ENCODE assay signal across 7 cellular contexts in the genomic region with DNA sequence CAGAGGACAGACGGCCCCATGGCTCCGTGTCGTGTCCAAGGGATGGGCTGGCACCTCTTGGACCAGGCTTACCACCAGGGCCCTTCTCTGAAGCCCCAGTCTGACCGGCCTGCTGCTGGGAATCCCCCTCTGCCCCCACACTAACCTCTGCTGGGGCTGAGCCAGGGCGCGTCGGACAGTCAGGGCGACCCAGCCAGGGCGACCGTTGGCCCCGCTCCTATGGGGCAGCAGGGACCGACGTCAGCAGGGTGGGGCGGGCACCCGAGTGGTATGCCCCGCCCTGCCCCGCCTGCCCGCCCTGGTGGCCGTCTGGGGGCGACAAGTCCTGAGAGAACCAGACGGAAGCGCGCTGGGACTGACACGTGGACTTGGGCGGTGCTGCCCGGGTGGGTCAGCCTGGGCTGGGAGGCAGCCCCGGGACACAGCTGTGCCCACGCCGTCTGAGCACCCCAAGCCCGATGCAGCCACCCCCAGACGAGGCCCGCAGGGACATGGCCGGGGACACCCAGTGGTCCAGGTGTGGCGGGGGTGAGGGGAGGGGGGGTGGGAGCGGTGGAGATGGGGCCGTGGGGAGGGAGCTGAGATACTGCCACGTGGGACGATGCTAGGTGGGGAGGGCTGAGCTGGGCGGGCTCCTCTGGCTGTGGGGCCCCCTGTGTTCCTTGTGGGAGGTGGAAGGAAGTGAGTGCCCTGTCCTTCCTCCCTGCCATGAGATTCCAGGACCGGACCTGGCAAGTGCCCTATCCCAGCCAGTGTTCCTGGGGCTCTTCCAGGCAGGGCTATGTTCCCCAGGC. TPM values are rescaled to one million over a fixed set of nuclear protein-coding genes. Genes with fewer than 3 reads are reported as not detected.
DNase-seq lines count a peak whose midpoint lies in the region; ATAC-seq and TF ChIP-seq lines count a peak whose summit lies in the region.

A gene with protein sequence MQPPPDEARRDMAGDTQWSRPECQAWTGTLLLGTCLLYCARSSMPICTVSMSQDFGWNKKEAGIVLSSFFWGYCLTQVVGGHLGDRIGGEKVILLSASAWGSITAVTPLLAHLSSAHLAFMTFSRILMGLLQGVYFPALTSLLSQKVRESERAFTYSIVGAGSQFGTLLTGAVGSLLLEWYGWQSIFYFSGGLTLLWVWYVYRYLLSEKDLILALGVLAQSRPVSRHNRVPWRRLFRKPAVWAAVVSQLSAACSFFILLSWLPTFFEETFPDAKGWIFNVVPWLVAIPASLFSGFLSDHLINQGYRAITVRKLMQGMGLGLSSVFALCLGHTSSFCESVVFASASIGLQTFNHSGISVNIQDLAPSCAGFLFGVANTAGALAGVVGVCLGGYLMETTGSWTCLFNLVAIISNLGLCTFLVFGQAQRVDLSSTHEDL (plus strand): TSS at position 337 of the 794 bp plus-strand sequence. CDS start 122 bp downstream, at position 459.

- H3K14ac ChIP-seq in mesenchymal stem cell (ENCODE audit: low read length in 2 of 2) = peak within 1 kb of the TSS in 1 of 2 experiments; percentile 94

- H2BK120ac ChIP-seq in mesenchymal stem cell (ENCODE audit: low read depth, low read length) = peak within 1 kb of the TSS; percentile 87

- H3K4me2 ChIP-seq in mesenchymal stem cell (ENCODE audit: low read length, poor library complexity, severe bottlenecking) = peak within 1 kb of the TSS; percentile 42

- H3K4me1 Mint-ChIP-seq in T-helper 17 cell = peaks cover 15% of the 10 kb centered on the region

- no peaks in the 10 kb centered on the region for H3K36me3 Mint-ChIP-seq in T-helper 17 cell (ENCODE audit: low read depth)

- no peak within 1 kb of the TSS for H2BK5ac ChIP-seq in mesenchymal stem cell (ENCODE audit: low read depth, low read length, poor library complexity, severe bottlenecking)

- H3K23ac ChIP-seq in mesenchymal stem cell (ENCODE audit: low read length in 2 of 2) = peak within 1 kb of the TSS in 1 of 2 experiments; percentile 83

- TF ChIP-seq CTCF in thoracic aorta (IDR thresholded peaks at IDR 0.05) = no peak

- H3K4me3 ChIP-seq in mesenchymal stem cell (ENCODE audit: insufficient read depth in 1 of 2, low read depth in 1 of 2, low read length in 2 of 2) (peak within 1 kb of the TSS; percentile 30 to 66), thoracic aorta (peak within 1 kb of the TSS; percentile 59)

- peak; percentile 58 for ATAC-seq in GM18909 (IDR thresholded peaks at IDR 0.05; ENCODE audit: poor library complexity, unreplicated experiment)
- peak; percentile 51 for ATAC-seq in HG03064 (IDR thresholded peaks at IDR 0.05; ENCODE audit: low read depth, unreplicated experiment)
- ATAC-seq in T-helper 17 cell = peak; percentile 12
- no peak for ATAC-seq in thoracic aorta (ENCODE audit: insufficient number of reproducible peaks, low FRiP score, low read depth)

- peak within 1 kb of the TSS; percentile 92 for H4K8ac ChIP-seq in mesenchymal stem cell (ENCODE audit: low read length)

- peak within 1 kb of the TSS; percentile 61 to 95 for H3K18ac ChIP-seq in mesenchymal stem cell (ENCODE audit: low read depth in 1 of 2, low read length in 2 of 2)

- H3K79me1 ChIP-seq in mesenchymal stem cell (replicated peaks; ENCODE audit: low read length, poor library complexity, severe bottlenecking) = peaks cover 17% of the 10 kb centered on the region

- peak within 1 kb of the TSS; percentile 89 for H3K4me3 Mint-ChIP-seq in T-helper 17 cell

- peak within 1 kb of the TSS; percentile 81 to 90 for H3K4ac ChIP-seq in mesenchymal stem cell (ENCODE audit: low read depth in 1 of 2, low read length in 2 of 2)

- peak within 1 kb of the TSS; percentile 65 for H2AK5ac ChIP-seq in mesenchymal stem cell (ENCODE audit: low read length, severe bottlenecking)

- H3K27me3 ChIP-seq in mesenchymal stem cell (ENCODE audit: control insufficient read depth in 1 of 2, insufficient read depth in 1 of 2, low read length in 2 of 2) = no peaks in the 10 kb centered on the region
- no peaks in the 10 kb centered on the region for H3K27me3 ChIP-seq in thoracic aorta (replicated peaks; ENCODE audit: insufficient read depth)

- peak within 1 kb of the TSS; percentile 46 for H2AFZ ChIP-seq in mesenchymal stem cell (ENCODE audit: low read depth, low read length)

- H4K91ac ChIP-seq in mesenchymal stem cell (ENCODE audit: low read length) = peak within 1 kb of the TSS; percentile 97

- H2BK15ac ChIP-seq in mesenchymal stem cell (ENCODE audit: low read depth, poor library complexity, severe bottlenecking) = peak within 1 kb of the TSS; percentile 91

- peak within 1 kb of the TSS; percentile 28 to 96 for H2BK12ac ChIP-seq in mesenchymal stem cell (ENCODE audit: low read length in 2 of 2)

- 24% methylated on average over 33 of the region's 40 CpGs for WGBS in mesenchymal stem cell

- H3K4me1 ChIP-seq in mesenchymal stem cell (ENCODE audit: control insufficient read depth, insufficient read depth, low read depth, low read length) (peaks cover 23% of the 10 kb centered on the region), thoracic aorta (ENCODE audit: control insufficient read depth in 1 of 2, low read depth in 2 of 2) (peaks cover 20 to 27% of the 10 kb centered on the region in 2 donors)

- peaks cover 34 to 37% of the 10 kb centered on the region in 2 experiments for H3K36me3 ChIP-seq in mesenchymal stem cell (ENCODE audit: control insufficient read depth in 1 of 2, insufficient read depth in 2 of 2, low read depth in 1 of 2, low read length in 2 of 2)
- peaks cover 14% of the 10 kb centered on the region for H3K36me3 ChIP-seq in thoracic aorta

- peak within 1 kb of the TSS; percentile 93 for H3K27ac Mint-ChIP-seq in T-helper 17 cell

- H3K9me3 ChIP-seq in T-helper 17 cell (ENCODE audit: control insufficient read depth, low read length, poor library complexity, severe bottlenecking) (no peaks in the 10 kb centered on the region), mesenchymal stem cell (ENCODE audit: control insufficient read depth, low read length) (peaks cover 6% of the 10 kb centered on the region), thoracic aorta (no peaks in the 10 kb centered on the region)

- DNase-seq in T-helper 17 cell (peak in 1 of 3 donors; percentile 44), mesenchymal stem cell (peak; percentile 74), thoracic aorta (ENCODE audit: low spot score) (peak; percentile 28), DMS79 (lab: John Stamatoyannopoulos, UW) (no peak)
- DNase-seq in effector CD4-positive, alpha-beta T cell = peak; percentile 31

- peak within 1 kb of the TSS; percentile 76 for H3K9ac ChIP-seq in mesenchymal stem cell (ENCODE audit: low read length)

- no peaks in the 10 kb centered on the region for H3K27me3 Mint-ChIP-seq in T-helper 17 cell

- H3K27ac ChIP-seq in mesenchymal stem cell (ENCODE audit: low read length, poor library complexity, severe bottlenecking) (peak within 1 kb of the TSS; percentile 27), thoracic aorta (peak within 1 kb of the TSS; percentile 80 to 92)

RNA-seq across cellular contexts. Expression of the gene that starts here (rescaled TPM):
- total RNA-seq in T-helper 17 cell = 1 to 10 TPM in 1 of 2 donors, under 1 TPM in 1; 0.89 to 2.4 TPM
- 14.8 TPM for polyA plus RNA-seq in mesenchymal stem cell (2013, experiment 1 of 2)
- 13.7 TPM for polyA plus RNA-seq in mesenchymal stem cell (2013, experiment 2 of 2)
- 10 to 100 TPM; 17.9 to 18.8 TPM for total RNA-seq in thoracic aorta

Comparison
In these comparisons a context has a peak if more than half of its experiments do, and no peak if none do; other contexts are left out.
1. RNA of the gene that starts here (total RNA-seq): 17.9 to 18.8 TPM in thoracic aorta; 0.89 to 2.4 TPM in T-helper 17 cell; every median in the first group is over 4 times any median in the second.